Comparison of ENCODE assay signal across 10 cellular contexts in genomic region chr2:159879061-159879604, GRCh38. TPM values are rescaled to one million over a fixed set of nuclear protein-coding genes. Genes with fewer than 3 reads are reported as not detected.
DNase-seq lines count a peak whose midpoint lies in the region; ATAC-seq, FAIRE-seq and TF ChIP-seq lines count a peak whose summit lies in the region.
"Had no signal": no experiment of that assay in that cellular context is flagged by ENCODE, and none has a peak within 500 bp of the region (broad histone marks: within the 10 kb centered on the region; RNA-seq: fewer than 3 reads in every experiment).

No MANE protein-coding gene starts in this region.

- H3K4me1 ChIP-seq in esophagus squamous epithelium (no peaks in the 10 kb centered on the region), kidney (ENCODE audit: control insufficient read depth in 1 of 2, insufficient read depth in 1 of 2, low read depth in 1 of 2, low read length in 2 of 2) (no peaks in the 10 kb centered on the region)
- H3K4me1 ChIP-seq: pancreas had no signal

- no peaks in the 10 kb centered on the region for H3K27me3 Mint-ChIP-seq in activated naive CD4-positive, alpha-beta T cell treated with anti-CD3 and anti-CD28 coated beads for 36 hours (ENCODE audit: low read depth)
- H3K27me3 Mint-ChIP-seq in activated naive CD4-positive, alpha-beta T cell treated with anti-CD3 and anti-CD28 coated beads, Interleukin-2, amount 10 ng/mL, durations not matched to agents 7 days and 5 days = no peaks in the 10 kb centered on the region
- no peaks in the 10 kb centered on the region for H3K27me3 Mint-ChIP-seq in activated naive CD8-positive, alpha-beta T cell
- no peaks in the 10 kb centered on the region for H3K27me3 Mint-ChIP-seq in stimulated activated naive CD8-positive, alpha-beta T cell treated with anti-CD3 and anti-CD28 coated beads, Interleukin-15, amount 100 ng/mL, for 72 hours

- no peak overlapping the region for H3K9ac ChIP-seq in kidney (ENCODE audit: low read length in 2 of 2)

- no peaks in the 10 kb centered on the region for H3K9me3 Mint-ChIP-seq in activated naive CD4-positive, alpha-beta T cell treated with anti-CD3 and anti-CD28 coated beads for 36 hours
- H3K9me3 Mint-ChIP-seq in activated naive CD4-positive, alpha-beta T cell treated with anti-CD3 and anti-CD28 coated beads, Interleukin-2, amount 10 ng/mL, durations not matched to agents 7 days and 5 days = no peaks in the 10 kb centered on the region
- no peaks in the 10 kb centered on the region for H3K9me3 Mint-ChIP-seq in activated naive CD8-positive, alpha-beta T cell (ENCODE audit: low read depth)
- no peaks in the 10 kb centered on the region for H3K9me3 Mint-ChIP-seq in stimulated activated naive CD8-positive, alpha-beta T cell treated with anti-CD3 and anti-CD28 coated beads, Interleukin-15, amount 100 ng/mL, for 72 hours

- ATAC-seq in HG02973 (IDR thresholded peaks at IDR 0.05; ENCODE audit: unreplicated experiment) = peak; percentile 86
- peak; percentile 92 for ATAC-seq in stimulated activated naive CD8-positive, alpha-beta T cell treated with anti-CD3 and anti-CD28 coated beads, Interleukin-15, amount 100 ng/mL, for 72 hours
- ATAC-seq: pancreas had no signal

- H3K27ac ChIP-seq in esophagus squamous epithelium (no peak overlapping the region), kidney (ENCODE audit: low read depth in 2 of 2, low read length in 2 of 2) (no peak overlapping the region)
- H3K27ac ChIP-seq: cardiac muscle cell, pancreas had no signal

- TF ChIP-seq POLR2A in esophagus squamous epithelium (IDR thresholded peaks at IDR 0.05) = no peak

- peak overlapping the region; percentile 77 for H3K27ac Mint-ChIP-seq in activated naive CD4-positive, alpha-beta T cell treated with anti-CD3 and anti-CD28 coated beads for 36 hours
- H3K27ac Mint-ChIP-seq in activated naive CD4-positive, alpha-beta T cell treated with anti-CD3 and anti-CD28 coated beads, Interleukin-2, amount 10 ng/mL, durations not matched to agents 7 days and 5 days = no peak overlapping the region
- peak overlapping the region; percentile 86 for H3K27ac Mint-ChIP-seq in activated naive CD8-positive, alpha-beta T cell
- peak overlapping the region; percentile 79 to 95 for H3K27ac Mint-ChIP-seq in stimulated activated naive CD8-positive, alpha-beta T cell treated with anti-CD3 and anti-CD28 coated beads, Interleukin-15, amount 100 ng/mL, for 72 hours

- FAIRE-seq in kidney (lab: Jason Lieb, UNC) = no peak
- FAIRE-seq: pancreas had no signal

- TF ChIP-seq CTCF in esophagus squamous epithelium (IDR thresholded peaks at IDR 0.05) (no peak), kidney (IDR thresholded peaks at IDR 0.05; ENCODE audit: borderline replicate concordance, extremely low read depth, insufficient read depth) (no peak)

- peak; percentile 76 for DNase-seq in activated naive CD4-positive, alpha-beta T cell treated with anti-CD3 and anti-CD28 coated beads for 36 hours
- DNase-seq in activated naive CD4-positive, alpha-beta T cell treated with anti-CD3 and anti-CD28 coated beads, Interleukin-2, amount 10 ng/mL, durations not matched to agents 7 days and 5 days = no peak
- DNase-seq in stimulated activated naive CD8-positive, alpha-beta T cell treated with anti-CD3 and anti-CD28 coated beads, Interleukin-15, amount 100 ng/mL, for 72 hours = peak in 1 of 2 donors; percentile 51
- DNase-seq in esophagus squamous epithelium (lab: John Stamatoyannopoulos, UW) (no peak), SW 1271 (lab: John Stamatoyannopoulos, UW) (no peak), kidney (no peak)
- DNase-seq: pancreas had no signal

- H3K27me3 ChIP-seq in esophagus squamous epithelium = no peaks in the 10 kb centered on the region
- H3K27me3 ChIP-seq: cardiac muscle cell, pancreas had no signal

- H3K4me3 ChIP-seq in esophagus squamous epithelium (no peak overlapping the region), kidney (ENCODE audit: low read length in 2 of 2) (no peak overlapping the region)
- H3K4me3 ChIP-seq: cardiac muscle cell, pancreas had no signal

- H3K4me1 Mint-ChIP-seq in activated naive CD4-positive, alpha-beta T cell treated with anti-CD3 and anti-CD28 coated beads for 36 hours (ENCODE audit: low read depth) = peaks cover 45% of the 10 kb centered on the region
- H3K4me1 Mint-ChIP-seq in activated naive CD4-positive, alpha-beta T cell treated with anti-CD3 and anti-CD28 coated beads, Interleukin-2, amount 10 ng/mL, durations not matched to agents 7 days and 5 days = no peaks in the 10 kb centered on the region
- H3K4me1 Mint-ChIP-seq in activated naive CD8-positive, alpha-beta T cell (ENCODE audit: low read depth) = peaks cover 10% of the 10 kb centered on the region
- H3K4me1 Mint-ChIP-seq in stimulated activated naive CD8-positive, alpha-beta T cell treated with anti-CD3 and anti-CD28 coated beads, Interleukin-15, amount 100 ng/mL, for 72 hours = peaks cover 28% of the 10 kb centered on the region

- peaks cover 48% of the 10 kb centered on the region for H3K36me3 Mint-ChIP-seq in activated naive CD4-positive, alpha-beta T cell treated with anti-CD3 and anti-CD28 coated beads for 36 hours (ENCODE audit: low read depth)
- peaks cover 47% of the 10 kb centered on the region for H3K36me3 Mint-ChIP-seq in activated naive CD4-positive, alpha-beta T cell treated with anti-CD3 and anti-CD28 coated beads, Interleukin-2, amount 10 ng/mL, durations not matched to agents 7 days and 5 days
- peaks cover 24% of the 10 kb centered on the region for H3K36me3 Mint-ChIP-seq in activated naive CD8-positive, alpha-beta T cell

- H3K36me3 ChIP-seq in esophagus squamous epithelium (peaks cover 0 to under 1% (median 0%) of the 10 kb centered on the region in 3 donors), kidney (ENCODE audit: control insufficient read depth in 1 of 2, insufficient read depth in 2 of 2, low read length in 2 of 2) (no peaks in the 10 kb centered on the region)
- H3K36me3 ChIP-seq: cardiac muscle cell, pancreas had no signal

- CTCF ChIA-PET in activated naive CD4-positive, alpha-beta T cell treated with anti-CD3 and anti-CD28 coated beads for 36 hours (lab: Charles Lee) = interaction anchor here (1.2 kb wide), 2 partner anchors 12 to 16 kb away, joined by 4 to 5 read pairs; no protein-coding TSS in a partner anchor
- CTCF ChIA-PET in activated naive CD4-positive, alpha-beta T cell treated with anti-CD3 and anti-CD28 coated beads, Interleukin-2, amount 10 ng/mL, durations not matched to agents 7 days and 5 days (lab: Charles Lee) = no interaction called here

- H3K9me3 ChIP-seq in esophagus squamous epithelium = no peaks in the 10 kb centered on the region
- H3K9me3 ChIP-seq in kidney (ENCODE audit: control insufficient read depth in 1 of 2, low read length in 2 of 2) = no peaks in the 10 kb centered on the region
- H3K9me3 ChIP-seq: pancreas had no signal

- intact Hi-C loops in activated naive CD4-positive, alpha-beta T cell treated with anti-CD3 and anti-CD28 coated beads for 36 hours (cut with micrococcal nuclease) = loop anchor here (1.0 to 5.0 kb wide), 11 partner anchors 12 to 1198 kb away; partner anchors contain the start of gene MARCHF7
- intact Hi-C loops in esophagus squamous epithelium (cut with DNase I) (no loop called here), kidney (cut with DNase I) (no loop called here)

- H3K4me3 Mint-ChIP-seq in activated naive CD4-positive, alpha-beta T cell treated with anti-CD3 and anti-CD28 coated beads for 36 hours = no peak overlapping the region
- no peak overlapping the region for H3K4me3 Mint-ChIP-seq in activated naive CD4-positive, alpha-beta T cell treated with anti-CD3 and anti-CD28 coated beads, Interleukin-2, amount 10 ng/mL, durations not matched to agents 7 days and 5 days
- no peak overlapping the region for H3K4me3 Mint-ChIP-seq in activated naive CD8-positive, alpha-beta T cell
- H3K4me3 Mint-ChIP-seq in stimulated activated naive CD8-positive, alpha-beta T cell treated with anti-CD3 and anti-CD28 coated beads, Interleukin-15, amount 100 ng/mL, for 72 hours = peak overlapping the region in 1 of 2 donors; percentile 34

- WGBS in esophagus squamous epithelium, 2 donors = 49 to 66% methylated on average over 2 of the region's 2 CpGs

RNA-seq across cellular contexts. Expression of gene LY75, which starts 25.4 kb away (rescaled TPM):
- 10 to 100 TPM; 52.9 to 55.4 TPM for total RNA-seq in activated naive CD4-positive, alpha-beta T cell treated with anti-CD3 and anti-CD28 coated beads for 36 hours
- total RNA-seq in esophagus squamous epithelium = 10 to 100 TPM in 1 of 4 donors, 1 to 10 TPM in 3; 2.1 to 11.8 (median 5.7) TPM
- 23.2 TPM for total RNA-seq in kidney
- polyA plus RNA-seq in kidney (ENCODE audit: insufficient read depth, low read depth, low replicate concordance) = 3.8 TPM
- polyA plus RNA-seq: cardiac muscle cell had no signal
